8 cellular contexts compared by ENCODE assay signal in genomic region chr12:442235-442884, GRCh38. TPM values are rescaled to one million over a fixed set of nuclear protein-coding genes. Genes with fewer than 3 reads are reported as not detected.
DNase-seq lines count a peak whose midpoint lies in the region; ATAC-seq and TF ChIP-seq lines count a peak whose summit lies in the region.

No MANE protein-coding gene starts in this region.

- no peak overlapping the region for H3K9ac ChIP-seq in HCT116 (ENCODE audit: low read length)

- H3K27me3 ChIP-seq in HCT116 (ENCODE audit: insufficient read depth, low read length) (no peaks in the 10 kb centered on the region), hepatocyte (no peaks in the 10 kb centered on the region), sigmoid colon (peaks cover 0 to 6% (median 0%) of the 10 kb centered on the region in 3 donors)

- POLR2A ChIA-PET in HCT116 (lab: Charles Lee), result no interaction called here
- POLR2A ChIA-PET in OCI-LY7 (lab: Charles Lee), result interaction anchor here (0.6 kb wide), 1 partner anchor 556 kb away, joined by 3 read pairs; no protein-coding TSS in a partner anchor

- H4K20me1 ChIP-seq in HCT116 (ENCODE audit: insufficient read depth), result no peaks in the 10 kb centered on the region
- no peaks in the 10 kb centered on the region for H4K20me1 ChIP-seq in OCI-LY7 (ENCODE audit: insufficient read depth, low read length)
- H4K20me1 ChIP-seq in hepatocyte (ENCODE audit: insufficient read depth, poor library complexity, severe bottlenecking), result no peaks in the 10 kb centered on the region

- TF ChIP-seq EP300 in sigmoid colon (IDR thresholded peaks at IDR 0.05), result no peak

- H3K9me3 ChIP-seq in HCT116 (ENCODE audit: control insufficient read depth in 1 of 2, insufficient read depth in 1 of 2, low read depth in 1 of 2, low read length in 2 of 2) (no peaks in the 10 kb centered on the region), OCI-LY7 (ENCODE audit: low read length) (no peaks in the 10 kb centered on the region), hepatocyte (ENCODE audit: low read depth) (no peaks in the 10 kb centered on the region), sigmoid colon (no peaks in the 10 kb centered on the region)

- H3K9me3 Mint-ChIP-seq in Calu3 (ENCODE audit: low read depth, unreplicated experiment), result no peaks in the 10 kb centered on the region

- H3K27ac Mint-ChIP-seq in Calu3 (ENCODE audit: unreplicated experiment), result no peak overlapping the region

- ATAC-seq in HCT116 (peak; percentile 82), HG03039 (IDR thresholded peaks at IDR 0.05; ENCODE audit: unreplicated experiment) (no peak), HG02885 (IDR thresholded peaks at IDR 0.05; ENCODE audit: poor library complexity, unreplicated experiment) (no peak)

- no peak overlapping the region for H3K4me3 Mint-ChIP-seq in Calu3 (ENCODE audit: low read depth, unreplicated experiment)

- DNase-seq in Calu3 (peak; percentile 61), HCT116 (ENCODE audit: low read depth, low spot score) (peak; percentile 23), OCI-LY7 (ENCODE audit: low spot score) (peak; percentile 41), astrocyte of the spinal cord (ENCODE audit: low read depth, low spot score) (peak; percentile 40), hepatocyte (ENCODE audit: low spot score) (peak; percentile 72), sigmoid colon (peak; percentile 65)

- H3K9me2 ChIP-seq in HCT116 (ENCODE audit: insufficient read depth) (no peaks in the 10 kb centered on the region), OCI-LY7 (ENCODE audit: insufficient read depth, low read length) (no peaks in the 10 kb centered on the region), hepatocyte (replicated peaks; ENCODE audit: insufficient read depth) (no peaks in the 10 kb centered on the region)

- H3K4me1 Mint-ChIP-seq in Calu3 (ENCODE audit: low read depth, unreplicated experiment), result no peaks in the 10 kb centered on the region

- RAD21 ChIA-PET in HCT116 (lab: Charles Lee; ENCODE audit: low non-redundant PET in 1 of 2, low total read pairs in 2 of 2, uncharacterized antibody in 2 of 2, unreplicated experiment in 2 of 2), result interaction anchor here (0.8 to 1.7 kb wide), 2 partner anchors 102 to 105 kb away, joined by 3 read pairs; no protein-coding TSS in a partner anchor

- no peak for TF ChIP-seq POLR2A in HCT116 (IDR thresholded peaks at IDR 0.05; ENCODE audit: borderline replicate concordance, extremely low read depth, insufficient read depth, insufficient read length)
- no peak for TF ChIP-seq POLR2A in sigmoid colon (IDR thresholded peaks at IDR 0.05)

- no peak overlapping the region for H3K4me2 ChIP-seq in HCT116 (ENCODE audit: low read length)
- H3K4me2 ChIP-seq in OCI-LY7 (ENCODE audit: low read length), result no peak overlapping the region
- H3K4me2 ChIP-seq in hepatocyte, result no peak overlapping the region

- H3K36me3 Mint-ChIP-seq in Calu3 (ENCODE audit: insufficient read depth, unreplicated experiment), result no peaks in the 10 kb centered on the region

- WGBS in hepatocyte (ENCODE audit: low lambda C conversion rate, missing lambda C conversion rate), result 57% methylated on average over 16 of the region's 16 CpGs
- 52 to 67% methylated on average over 16 of the region's 16 CpGs for WGBS in sigmoid colon, 2 donors

- peak; percentile 91 for TF ChIP-seq RAD21 in HCT116 (IDR thresholded peaks at IDR 0.05; ENCODE audit: low read depth)

- CTCF ChIA-PET in Calu3 (lab: Charles Lee) (interaction anchor here (0.6 to 1.3 kb wide), 6 partner anchors 11 to 507 kb away, joined by 3 to 6 read pairs (median 4); partner anchors contain the start of gene RAD52), HCT116 (lab: Charles Lee) (interaction anchor here (0.7 to 4.1 kb wide), 9 partner anchors 10 to 128 kb away, joined by 3 to 22 read pairs (median 4); partner anchors contain the start of gene CCDC77), OCI-LY7 (lab: Charles Lee; ENCODE audit: unreplicated experiment) (interaction anchor here (0.8 kb wide), 1 partner anchor 53 kb away, joined by 3 read pairs; the partner anchor contains the start of gene KDM5A)

- BruUV-seq in Calu3 (replicated peaks; lab: Mats Ljungman, UMichigan), result no TSS peak
- BruUV-seq in HCT116 (replicated peaks; lab: Mats Ljungman, UMichigan), result no TSS peak
- no TSS peak for BruUV-seq in OCI-LY7 (replicated peaks; lab: Mats Ljungman, UMichigan)

- H3K27me3 Mint-ChIP-seq in Calu3 (ENCODE audit: unreplicated experiment), result no peaks in the 10 kb centered on the region

- peaks cover 0 to 2% of the 10 kb centered on the region in 2 experiments; a peak in 1 of 4 replicates for H3K36me3 ChIP-seq in HCT116 (ENCODE audit: control insufficient read depth in 1 of 2, insufficient read depth in 2 of 2, low read length in 2 of 2)
- H3K36me3 ChIP-seq in OCI-LY7 (ENCODE audit: insufficient read depth, low read length), result peaks cover 43% of the 10 kb centered on the region
- no peaks in the 10 kb centered on the region for H3K36me3 ChIP-seq in hepatocyte (replicated peaks; ENCODE audit: insufficient read depth, low read depth)
- no peaks in the 10 kb centered on the region for H3K36me3 ChIP-seq in sigmoid colon

- H2AFZ ChIP-seq in HCT116 (ENCODE audit: low read depth, low read length, poor library complexity, severe bottlenecking) (no peak overlapping the region), OCI-LY7 (ENCODE audit: low read length) (no peak overlapping the region), hepatocyte (no peak overlapping the region)

- H3K4me3 ChIP-seq in HCT116 (replicated peaks in 1 of 2; ENCODE audit: low read depth in 1 of 2, low read length in 2 of 2), result no peak overlapping the region
- H3K4me3 ChIP-seq in OCI-LY7 (ENCODE audit: low read depth, low read length, poor library complexity, severe bottlenecking), result no peak overlapping the region
- H3K4me3 ChIP-seq in astrocyte of the spinal cord (ENCODE audit: low read depth, low read length), result no peak overlapping the region
- no peak overlapping the region for H3K4me3 ChIP-seq in hepatocyte
- H3K4me3 ChIP-seq in sigmoid colon, result no peak overlapping the region

- H3K79me2 ChIP-seq in HCT116 (ENCODE audit: insufficient read depth, low read length) (no peaks in the 10 kb centered on the region), OCI-LY7 (ENCODE audit: insufficient read depth, low read depth, low read length) (no peaks in the 10 kb centered on the region), hepatocyte (no peaks in the 10 kb centered on the region)

- intact Hi-C loops in Calu3 (cut with micrococcal nuclease; ENCODE audit: unreplicated experiment), result loop anchor here (1.0 kb wide), 1 partner anchor 105 kb away; no protein-coding TSS in a partner anchor
- intact Hi-C loops in HCT116 (cut with micrococcal nuclease), result loop anchor here (1.0 kb wide), 1 partner anchor 105 kb away; no protein-coding TSS in a partner anchor
- intact Hi-C loops in OCI-LY7 (cut with micrococcal nuclease; ENCODE audit: unreplicated experiment), result no loop called here
- intact Hi-C loops in sigmoid colon (cut with DNase I), result loop anchor here (1.0 kb wide), 1 partner anchor 105 kb away; no protein-coding TSS in a partner anchor

- in situ Hi-C loops in astrocyte of the spinal cord (cut with HindIII; ENCODE audit: low sequenced_read_pairs), result no loop called here

- H3K27ac ChIP-seq in HCT116 (ENCODE audit: low read depth, low read length), result no peak overlapping the region
- no peak overlapping the region for H3K27ac ChIP-seq in OCI-LY7 (ENCODE audit: low read depth, low read length, poor library complexity, severe bottlenecking)
- H3K27ac ChIP-seq in hepatocyte, result no peak overlapping the region
- no peak overlapping the region for H3K27ac ChIP-seq in sigmoid colon

- TF ChIP-seq CTCF in Calu3 (IDR thresholded peaks at IDR 0.05; ENCODE audit: unreplicated experiment), result peak; percentile 59
- TF ChIP-seq CTCF in HCT116 (IDR thresholded peaks at IDR 0.05 in 2 of 3, conservative IDR thresholded peaks at IDR 0.05 in 1 of 3; ENCODE audit: borderline replicate concordance in 1 of 3, insufficient read depth in 1 of 3, low read depth in 2 of 3, low read length in 2 of 3), result peak; percentile 78 to 91 (median 78)
- TF ChIP-seq CTCF in OCI-LY7 (conservative IDR thresholded peaks at IDR 0.05; ENCODE audit: low read length), result peak; percentile 88
- peak; percentile 80 for TF ChIP-seq CTCF in astrocyte of the spinal cord (IDR thresholded peaks at IDR 0.05; ENCODE audit: low read depth, low read length)
- peak; percentile 80 for TF ChIP-seq CTCF in hepatocyte (IDR thresholded peaks at IDR 0.05; ENCODE audit: poor library complexity)
- peak; percentile 23 to 78 (median 66) for TF ChIP-seq CTCF in sigmoid colon (IDR thresholded peaks at IDR 0.05)

- H3K4me1 ChIP-seq in HCT116 (ENCODE audit: control insufficient read depth in 1 of 2, insufficient read depth in 2 of 2, low read length in 2 of 2) (no peaks in the 10 kb centered on the region), OCI-LY7 (ENCODE audit: insufficient read depth, low read length, poor library complexity, severe bottlenecking) (no peaks in the 10 kb centered on the region), hepatocyte (ENCODE audit: insufficient read depth) (no peaks in the 10 kb centered on the region), sigmoid colon (no peaks in the 10 kb centered on the region)

TF ChIP-seq in HCT116, 20 proteins besides CTCF, POLR2A, EP300 and RAD21 (continues in another document):
- TF ChIP-seq YY1 (IDR thresholded peaks at IDR 0.05; ENCODE audit: extremely low read depth, insufficient replicate concordance, low read depth, low read length), result no peak
- no peak for TF ChIP-seq ZFX (IDR thresholded peaks at IDR 0.05)
- no peak for TF ChIP-seq ELF1 (IDR thresholded peaks at IDR 0.05; ENCODE audit: borderline replicate concordance, low read depth)

RNA-seq across cellular contexts. Expression of gene B4GALNT3, which starts 17.4 kb away (rescaled TPM):
- 15.9 and 19.3 TPM in 2 replicates for total RNA-seq in Calu3 (2022)
- 18.2 TPM for total RNA-seq in HCT116 (2021; ENCODE audit: unreplicated experiment)
- 9.1 and 10.6 TPM in 2 replicates for polyA plus RNA-seq in HCT116 (2012)
- 3.2 and 3.4 TPM in 2 replicates for total RNA-seq in OCI-LY7 (2014; rRNA removed; shearing (Covaris generic))
- total RNA-seq in OCI-LY7 (2022), result 5.0 and 5.4 TPM in 2 replicates
- total RNA-seq in hepatocyte, result 10.6 and 13.9 TPM in 2 replicates
- 3.7 and 4.4 TPM in 2 replicates for polyA plus RNA-seq in hepatocyte
- total RNA-seq in sigmoid colon, result under 1 TPM; under 0.01 to 0.36 (median 0.23) TPM
- polyA plus RNA-seq in sigmoid colon, result 10 to 100 TPM in 2 of 3 donors, 1 to 10 TPM in 1; 8.4 to 74.2 (median 12.0) TPM

RNA-seq across cellular contexts. Expression of gene CCDC77, which starts 40.9 kb away (rescaled TPM):
- total RNA-seq in Calu3 (2022) (12.5 and 16.8 TPM in 2 replicates), HCT116 (2021; ENCODE audit: unreplicated experiment) (12.3 TPM), OCI-LY7 (2022) (22.2 and 30.7 TPM in 2 replicates), hepatocyte (5.5 and 15.2 TPM in 2 replicates), sigmoid colon (1 to 10 TPM; 2.9 to 8.6 (median 6.1) TPM)
- polyA plus RNA-seq in HCT116 (2012), result 6.3 and 8.7 TPM in 2 replicates
- total RNA-seq in OCI-LY7 (2014; rRNA removed; shearing (Covaris generic)), result 21.2 and 22.5 TPM in 2 replicates
- polyA plus RNA-seq in hepatocyte (5.3 and 11.2 TPM in 2 replicates), sigmoid colon (1 to 10 TPM; 2.8 to 6.5 (median 4.2) TPM)

RNA-seq across cellular contexts. Expression of gene KDM5A, which starts 53.2 kb away (rescaled TPM):
- 60.7 and 63.6 TPM in 2 replicates for total RNA-seq in Calu3 (2022)
- 49.0 TPM for total RNA-seq in HCT116 (2021; ENCODE audit: unreplicated experiment)
- polyA plus RNA-seq in HCT116 (2012), result 11.3 and 12.1 TPM in 2 replicates
- 39.6 and 48.8 TPM in 2 replicates for total RNA-seq in OCI-LY7 (2014; rRNA removed; shearing (Covaris generic))
- total RNA-seq in OCI-LY7 (2022), result 73.0 and 88.8 TPM in 2 replicates
- total RNA-seq in hepatocyte, result 43.6 and 54.7 TPM in 2 replicates
- polyA plus RNA-seq in hepatocyte, result 30.8 and 48.2 TPM in 2 replicates
- 10 to 100 TPM; 34.2 to 65.6 (median 40.0) TPM for total RNA-seq in sigmoid colon
- polyA plus RNA-seq in sigmoid colon, result 10 to 100 TPM in 1 of 3 donors, 1 to 10 TPM in 2; 5.4 to 12.0 (median 6.0) TPM
